In the genomic region with DNA sequence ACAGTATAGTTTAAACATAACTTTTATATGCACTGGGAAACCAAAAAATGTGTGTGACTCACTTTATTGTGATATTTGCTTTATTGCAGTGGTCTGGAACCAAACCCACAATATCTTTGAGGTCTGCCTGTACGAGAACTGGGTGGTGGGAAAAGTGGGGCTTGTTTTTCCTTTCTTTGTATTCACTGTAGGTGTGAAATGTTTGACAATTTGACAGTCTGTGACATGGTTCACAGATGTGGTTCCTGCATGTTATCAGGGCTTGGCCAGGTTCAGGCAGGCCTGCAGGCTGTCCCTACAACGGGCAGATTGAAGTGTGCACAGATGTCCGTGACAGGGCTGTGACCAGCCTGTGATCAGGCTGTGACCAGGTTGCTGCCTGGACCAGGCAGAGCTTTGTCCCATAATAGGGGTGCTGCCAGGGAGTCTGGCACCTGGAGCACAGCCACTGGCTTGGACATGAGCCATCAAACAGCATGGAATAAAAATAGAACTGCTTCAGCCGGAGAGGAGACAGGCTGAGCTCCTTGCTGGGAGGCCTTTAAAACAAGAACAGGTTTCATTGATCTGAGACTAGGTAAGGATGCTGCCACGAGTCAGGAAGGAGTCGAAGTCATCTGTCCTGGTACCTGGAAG, we compare ENCODE assay signal across 8 cellular contexts.
DNase-seq lines count a peak whose midpoint lies in the region; FAIRE-seq and TF ChIP-seq lines count a peak whose summit lies in the region.

No MANE protein-coding gene starts in this region.

- H3K9me3 ChIP-seq in keratinocyte (ENCODE audit: control insufficient read depth, low read depth, low read length) (no peaks in the 10 kb centered on the region), vagina (no peaks in the 10 kb centered on the region), A673 (ENCODE audit: low read depth, low read length, poor library complexity, severe bottlenecking) (no peaks in the 10 kb centered on the region), Caco-2 (no peaks in the 10 kb centered on the region)

- H3K4me3 Mint-ChIP-seq in activated T-helper 2 cell treated with anti-CD3 and anti-CD28 coated beads, Interferon-gamma antibody, Interleukin-2, Interleukin-4, amounts not matched to agents 10 μg/mL and 5 μg/mL and 100 μg/mL, durations not matched to agents 14 hours and 24 hours and 36 hours (ENCODE audit: low read depth): peak overlapping the region; percentile 23
- H3K4me3 Mint-ChIP-seq in Caco-2 (ENCODE audit: unreplicated experiment): no peak overlapping the region

- H3K4me3 ChIP-seq in keratinocyte (ENCODE audit: control insufficient read depth in 2 of 3, extremely low read depth in 1 of 3, insufficient read depth in 2 of 3, low read depth in 1 of 3, low read length in 3 of 3): no peak overlapping the region
- no peak overlapping the region for H3K4me3 ChIP-seq in vagina
- no peak overlapping the region for H3K4me3 ChIP-seq in A673 (ENCODE audit: low read depth, low read length, poor library complexity, severe bottlenecking)
- H3K4me3 ChIP-seq in Caco-2 (ENCODE audit: low read depth, low read length): no peak overlapping the region

- TF ChIP-seq POLR2A in vagina (IDR thresholded peaks at IDR 0.05): no peak

- intact Hi-C loops in activated T-helper 2 cell treated with anti-CD3 and anti-CD28 coated beads, Interferon-gamma antibody, Interleukin-2, Interleukin-4, amounts not matched to agents 10 μg/mL and 5 μg/mL and 100 μg/mL, durations not matched to agents 14 hours and 24 hours and 36 hours (cut with micrococcal nuclease): no loop called here
- intact Hi-C loops in vagina (cut with DNase I) (no loop called here), A673 (cut with micrococcal nuclease; ENCODE audit: unreplicated experiment) (no loop called here), Caco-2 (cut with micrococcal nuclease; ENCODE audit: unreplicated experiment) (no loop called here)

- BruUV-seq in A673 (replicated peaks; lab: Mats Ljungman, UMichigan) (no TSS peak), Caco-2 (replicated peaks; lab: Mats Ljungman, UMichigan) (no TSS peak)

- peaks cover 19% of the 10 kb centered on the region for H3K36me3 Mint-ChIP-seq in activated T-helper 2 cell treated with anti-CD3 and anti-CD28 coated beads, Interferon-gamma antibody, Interleukin-2, Interleukin-4, amounts not matched to agents 10 μg/mL and 5 μg/mL and 100 μg/mL, durations not matched to agents 14 hours and 24 hours and 36 hours (ENCODE audit: low read depth)
- peaks cover 8% of the 10 kb centered on the region for H3K36me3 Mint-ChIP-seq in Caco-2 (ENCODE audit: insufficient read depth, unreplicated experiment)

- no peaks in the 10 kb centered on the region for H3K27me3 Mint-ChIP-seq in activated T-helper 2 cell treated with anti-CD3 and anti-CD28 coated beads, Interferon-gamma antibody, Interleukin-2, Interleukin-4, amounts not matched to agents 10 μg/mL and 5 μg/mL and 100 μg/mL, durations not matched to agents 14 hours and 24 hours and 36 hours (ENCODE audit: low read depth)
- no peaks in the 10 kb centered on the region for H3K27me3 Mint-ChIP-seq in Caco-2 (ENCODE audit: insufficient read depth, unreplicated experiment)

- CTCF ChIA-PET in A673 (lab: Charles Lee): no interaction called here
- CTCF ChIA-PET in Caco-2 (lab: Charles Lee): no interaction called here

- H4K20me1 ChIP-seq in keratinocyte (ENCODE audit: control insufficient read depth, extremely low read depth, insufficient read depth, low read length): no peaks in the 10 kb centered on the region

- peaks cover 52% of the 10 kb centered on the region for H3K4me1 Mint-ChIP-seq in activated T-helper 2 cell treated with anti-CD3 and anti-CD28 coated beads, Interferon-gamma antibody, Interleukin-2, Interleukin-4, amounts not matched to agents 10 μg/mL and 5 μg/mL and 100 μg/mL, durations not matched to agents 14 hours and 24 hours and 36 hours (ENCODE audit: low read depth)
- peaks cover 27% of the 10 kb centered on the region for H3K4me1 Mint-ChIP-seq in Caco-2 (ENCODE audit: low read depth, unreplicated experiment)

- peak; percentile 29 for FAIRE-seq in keratinocyte (lab: Jason Lieb, UNC)

- no peaks in the 10 kb centered on the region for H3K79me2 ChIP-seq in keratinocyte (ENCODE audit: control insufficient read depth, insufficient read depth, low read length)

- H3K9ac ChIP-seq in keratinocyte (ENCODE audit: control insufficient read depth, extremely low read depth, insufficient read depth, low read length): no peak overlapping the region

- peak overlapping the region; percentile 68 for H3K27ac Mint-ChIP-seq in activated T-helper 2 cell treated with anti-CD3 and anti-CD28 coated beads, Interferon-gamma antibody, Interleukin-2, Interleukin-4, amounts not matched to agents 10 μg/mL and 5 μg/mL and 100 μg/mL, durations not matched to agents 14 hours and 24 hours and 36 hours
- H3K27ac Mint-ChIP-seq in Caco-2 (ENCODE audit: unreplicated experiment): no peak overlapping the region

- dilution Hi-C loops in keratinocyte (cut with MboI; ENCODE audit: extremely low pct_ligation_motif_present, low sequenced_read_pairs): no loop called here

- H3K27ac ChIP-seq in keratinocyte (ENCODE audit: control insufficient read depth, insufficient read depth, low read length): no peak overlapping the region
- H3K27ac ChIP-seq in vagina: peak overlapping the region; percentile 77
- no peak overlapping the region for H3K27ac ChIP-seq in A673 (ENCODE audit: low read depth, low read length, poor library complexity, severe bottlenecking)

- H3K9me3 Mint-ChIP-seq in activated T-helper 2 cell treated with anti-CD3 and anti-CD28 coated beads, Interferon-gamma antibody, Interleukin-2, Interleukin-4, amounts not matched to agents 10 μg/mL and 5 μg/mL and 100 μg/mL, durations not matched to agents 14 hours and 24 hours and 36 hours: peaks cover 8% of the 10 kb centered on the region
- H3K9me3 Mint-ChIP-seq in Caco-2 (ENCODE audit: unreplicated experiment): peaks cover 20% of the 10 kb centered on the region

- no peaks in the 10 kb centered on the region for H3K9me1 ChIP-seq in keratinocyte (ENCODE audit: control insufficient read depth, extremely low read depth, insufficient read depth, low read length)

- POLR2A ChIA-PET in A673 (lab: Charles Lee; ENCODE audit: low non-redundant PET) (no interaction called here), Caco-2 (lab: Charles Lee) (no interaction called here)

- H3K4me1 ChIP-seq in keratinocyte (ENCODE audit: control insufficient read depth, extremely low read depth, insufficient read depth, low read length) (peaks cover 25% of the 10 kb centered on the region), vagina (peaks cover 18% of the 10 kb centered on the region), A673 (ENCODE audit: insufficient read depth, low read length, poor library complexity, severe bottlenecking) (no peaks in the 10 kb centered on the region), Caco-2 (peaks cover 16% of the 10 kb centered on the region)

- TF ChIP-seq CTCF in keratinocyte (optimal IDR thresholded peaks at IDR 0.05 in 1 of 3, IDR thresholded peaks at IDR 0.05 in 1 of 3, conservative IDR thresholded peaks at IDR 0.05 in 1 of 3; ENCODE audit: extremely low read depth in 1 of 3, insufficient read depth in 2 of 3, low read length in 3 of 3): no peak
- TF ChIP-seq CTCF in vagina (IDR thresholded peaks at IDR 0.05): no peak
- no peak for TF ChIP-seq CTCF in A673 (conservative IDR thresholded peaks at IDR 0.05; ENCODE audit: low read depth, low read length)
- no peak for TF ChIP-seq CTCF in Caco-2 (IDR thresholded peaks at IDR 0.05; ENCODE audit: insufficient read depth in 1 of 2, low read depth in 1 of 2, low read length in 1 of 2, severe bottlenecking in 1 of 2, unreplicated experiment in 1 of 2)

- H2AFZ ChIP-seq in keratinocyte (ENCODE audit: control insufficient read depth, low read length): no peak overlapping the region

- H3K36me3 ChIP-seq in keratinocyte (ENCODE audit: control insufficient read depth in 2 of 2, extremely low read depth in 1 of 2, insufficient read depth in 2 of 2, low read length in 2 of 2) (no peaks in the 10 kb centered on the region), vagina (no peaks in the 10 kb centered on the region), A673 (ENCODE audit: insufficient read depth, low read length, poor library complexity, severe bottlenecking) (no peaks in the 10 kb centered on the region), Caco-2 (ENCODE audit: control insufficient read depth, insufficient read depth, low read length) (no peaks in the 10 kb centered on the region)

- DNase-seq in AG20443 (ENCODE audit: low spot score) (peak; percentile 41), NCI-H1092 treated with DMSO at 0.1 percent for 48 hours (lab: John Stamatoyannopoulos, UW) (peak; percentile 73), keratinocyte (ENCODE audit: low read depth, low spot score) (no peak), vagina (ENCODE audit: extremely low spot score in 2 of 2) (peak; percentile 81 to 84), A673 (ENCODE audit: low spot score) (no peak), Caco-2 (no peak), NCI-H82 treated with DMSO at 0.1 percent for 48 hours (lab: John Stamatoyannopoulos, UW; ENCODE audit: unreplicated experiment) (no peak)
- no peak for DNase-seq in activated T-helper 2 cell treated with anti-CD3 and anti-CD28 coated beads, Interferon-gamma antibody, Interleukin-2, Interleukin-4, amounts not matched to agents 10 μg/mL and 5 μg/mL and 100 μg/mL, durations not matched to agents 14 hours and 24 hours and 36 hours (ENCODE audit: low spot score)

- peak overlapping the region; percentile 22 for H3K4me2 ChIP-seq in keratinocyte (ENCODE audit: control insufficient read depth, extremely low read depth, insufficient read depth, low read depth, low read length)

- no peaks in the 10 kb centered on the region for H3K27me3 ChIP-seq in keratinocyte (ENCODE audit: control insufficient read depth, extremely low read depth, insufficient read depth, low read length)
- H3K27me3 ChIP-seq in vagina: no peaks in the 10 kb centered on the region
- H3K27me3 ChIP-seq in A673 (replicated peaks; ENCODE audit: insufficient read depth, low read depth, low read length, poor library complexity): no peaks in the 10 kb centered on the region
- no peaks in the 10 kb centered on the region for H3K27me3 ChIP-seq in Caco-2 (replicated peaks; ENCODE audit: control insufficient read depth, insufficient read depth, low read length)

Comparison
In these comparisons a context has a peak if more than half of its experiments do, and no peak if none do; other contexts are left out.
1. DNase-seq: peak in AG20443 (single experiment), NCI-H1092 treated with DMSO at 0.1 percent for 48 hours (single experiment) and vagina (2 of 2); none in activated T-helper 2 cell treated with anti-CD3 and anti-CD28 coated beads, Interferon-gamma antibody, Interleukin-2, Interleukin-4, amounts not matched to agents 10 μg/mL and 5 μg/mL and 100 μg/mL, durations not matched to agents 14 hours and 24 hours and 36 hours (single experiment), keratinocyte (single experiment), A673 (single experiment), Caco-2 (0 of 2) and NCI-H82 treated with DMSO at 0.1 percent for 48 hours (single experiment).